Comparison of ENCODE assay signal across 12 cellular contexts in the genomic region with DNA sequence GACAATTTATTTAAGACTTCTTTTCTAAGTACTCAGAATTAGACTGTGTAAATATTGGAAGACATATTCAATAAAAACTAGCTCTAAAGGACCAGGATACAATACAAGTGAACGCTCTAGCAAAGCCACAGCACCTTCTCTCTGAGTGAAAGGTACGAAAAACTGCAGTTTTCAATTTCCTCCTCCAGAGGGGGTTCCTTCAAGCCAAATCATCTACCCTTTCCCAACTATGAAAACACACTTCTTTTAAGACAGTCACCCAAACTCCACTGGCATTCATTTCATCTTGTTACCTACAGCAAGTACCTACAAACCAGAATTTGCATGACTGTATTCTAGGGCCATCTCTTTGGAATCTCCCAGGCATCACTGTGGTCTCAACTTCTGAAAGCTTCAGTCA.
DNase-seq lines count a peak whose midpoint lies in the region; ATAC-seq and TF ChIP-seq lines count a peak whose summit lies in the region.
"Had no signal": no experiment of that assay in that cellular context is flagged by ENCODE, and none has a peak within 500 bp of the region (broad histone marks: within the 10 kb centered on the region; RNA-seq: fewer than 3 reads in every experiment).

No MANE protein-coding gene starts in this region.

- no peak for TF ChIP-seq EP300 in upper lobe of left lung (IDR thresholded peaks at IDR 0.05)

- no peak for TF ChIP-seq POLR2A in upper lobe of left lung (IDR thresholded peaks at IDR 0.05)

- POLR2A ChIA-PET in PC-3 (lab: Charles Lee; ENCODE audit: unreplicated experiment), result no interaction called here

- H3K4me3 ChIP-seq in PC-3 (ENCODE audit: low read length) (no peak overlapping the region), fibroblast of villous mesenchyme (ENCODE audit: low read depth, low read length) (no peak overlapping the region), upper lobe of left lung (no peak overlapping the region)
- H3K4me3 ChIP-seq: thoracic aorta had no signal

- ATAC-seq in PC-3 (0 out of 2 replicates have a peak, but pooled peaks have one; percentile 33), upper lobe of left lung (ENCODE audit: low FRiP score in 2 of 2) (no peak)

- WGBS in upper lobe of left lung, 2 donors, result 76 to 89% methylated on average over 2 of the region's 2 CpGs

- H3K9ac ChIP-seq in PC-3 (ENCODE audit: low read length), result no peak overlapping the region

- CTCF ChIA-PET in PC-3 (lab: Charles Lee), result no interaction called here

- TF ChIP-seq CTCF in 22Rv1 (IDR thresholded peaks at IDR 0.05) (peak; percentile 34), GM12874 (IDR thresholded peaks at IDR 0.05; ENCODE audit: insufficient read depth, low read depth, low read length) (peak; percentile 37), PC-3 (conservative IDR thresholded peaks at IDR 0.05; ENCODE audit: low read depth, low read length) (peak; percentile 42), fibroblast of villous mesenchyme (IDR thresholded peaks at IDR 0.05; ENCODE audit: insufficient read depth, low read depth, low read length) (peak; percentile 40), upper lobe of left lung (IDR thresholded peaks at IDR 0.05) (no peak)

- BruUV-seq in PC-3 (replicated peaks; lab: Mats Ljungman, UMichigan), result no TSS peak

- no peak overlapping the region for H3K4me2 ChIP-seq in PC-3 (ENCODE audit: low read length)

- DNase-seq in PC-3 (peak; percentile 39), fibroblast of villous mesenchyme (ENCODE audit: low read depth) (no peak), upper lobe of left lung (no peak), HuH-7.5 (ENCODE audit: low spot score) (no peak), NCI-H1694 (lab: John Stamatoyannopoulos, UW) (no peak)
- DNase-seq in activated CD8-positive, alpha-beta memory T cell treated with anti-CD3 and anti-CD28 coated beads, Interleukin-2, amount 50 U/mL, for 4 hours, result no peak
- DNase-seq: CD4-positive, alpha-beta T cell; erythroblast; NCI-H526 treated with DMSO at 0.1 percent for 48 hours had no signal

- H4K20me1 ChIP-seq in PC-3 (ENCODE audit: low read length), result no peaks in the 10 kb centered on the region

- no peaks in the 10 kb centered on the region for H3K36me3 ChIP-seq in PC-3 (ENCODE audit: low read depth, low read length)
- no peaks in the 10 kb centered on the region for H3K36me3 ChIP-seq in upper lobe of left lung
- H3K36me3 ChIP-seq: thoracic aorta had no signal

- intact Hi-C loops in PC-3 (cut with micrococcal nuclease), result no loop called here

- H3K4me1 ChIP-seq in PC-3 (ENCODE audit: insufficient read depth, low read length) (no peaks in the 10 kb centered on the region), upper lobe of left lung (peaks cover 0 to 8% (median 2%) of the 10 kb centered on the region in 4 donors)

- H3K27me3 ChIP-seq in PC-3 (ENCODE audit: low read length) (no peaks in the 10 kb centered on the region), upper lobe of left lung (no peaks in the 10 kb centered on the region)

- no peaks in the 10 kb centered on the region for H3F3A ChIP-seq in PC-3 (ENCODE audit: low read length, unreplicated experiment)

- no peaks in the 10 kb centered on the region for H3K9me2 ChIP-seq in PC-3 (replicated peaks; ENCODE audit: low read length)

- no peak overlapping the region for H2AFZ ChIP-seq in PC-3 (ENCODE audit: low read length)

- H3K27ac ChIP-seq in 22Rv1 (no peak overlapping the region), PC-3 (ENCODE audit: low read length) (no peak overlapping the region), upper lobe of left lung (no peak overlapping the region)
- H3K27ac ChIP-seq: thoracic aorta had no signal

- no peaks in the 10 kb centered on the region for H3K79me2 ChIP-seq in PC-3 (ENCODE audit: low read length)

- H3K9me3 ChIP-seq in PC-3 (ENCODE audit: low read length) (no peaks in the 10 kb centered on the region), upper lobe of left lung (no peaks in the 10 kb centered on the region)
- H3K9me3 ChIP-seq: thoracic aorta had no signal

Comparison
In these comparisons a context has a peak if more than half of its experiments do, and no peak if none do; other contexts are left out.
1. CTCF ChIP-seq: peak in 22Rv1 (single experiment), GM12874 (single experiment), PC-3 (single experiment) and fibroblast of villous mesenchyme (single experiment); none in upper lobe of left lung (0 of 6).